ENCODE assay signal across 8 cellular contexts in the genomic region with DNA sequence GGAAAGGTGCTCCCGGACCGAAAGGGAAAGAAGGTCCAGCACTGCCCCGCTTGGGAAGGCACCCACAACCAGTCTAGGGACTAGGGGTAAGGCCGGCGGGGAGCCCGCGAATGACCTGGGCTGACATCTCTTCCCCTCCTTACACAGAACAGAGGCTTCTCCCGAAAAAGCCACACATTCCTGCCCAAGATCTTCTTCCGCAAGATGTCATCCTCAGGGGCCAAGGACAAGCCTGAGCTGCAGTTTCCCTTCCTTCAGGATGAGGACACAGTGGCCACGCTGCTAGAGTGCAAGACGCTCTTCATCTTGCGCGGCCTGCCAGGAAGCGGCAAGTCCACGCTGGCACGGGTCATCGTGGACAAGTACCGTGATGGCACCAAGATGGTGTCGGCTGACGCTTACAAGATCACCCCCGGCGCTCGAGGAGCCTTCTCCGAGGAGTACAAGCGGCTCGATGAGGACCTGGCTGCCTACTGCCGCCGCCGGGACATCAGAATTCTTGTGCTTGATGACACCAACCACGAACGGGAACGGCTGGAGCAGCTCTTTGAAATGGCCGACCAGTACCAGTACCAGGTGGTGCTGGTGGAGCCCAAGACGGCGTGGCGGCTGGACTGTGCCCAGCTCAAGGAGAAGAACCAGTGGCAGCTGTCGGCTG. TPM values are rescaled to one million over a fixed set of nuclear protein-coding genes. Genes with fewer than 3 reads are reported as not detected.
DNase-seq lines count a peak whose midpoint lies in the region; ATAC-seq and TF ChIP-seq lines count a peak whose summit lies in the region.

No MANE protein-coding gene starts in this region.

- peaks cover 47% of the 10 kb centered on the region for H3K79me2 ChIP-seq in neural progenitor cell (ENCODE audit: low read depth)

- H3K9ac ChIP-seq in BLaER1 (peak overlapping the region; percentile 98), neural progenitor cell (no peak overlapping the region)

- H3K4me3 Mint-ChIP-seq in neural progenitor cell, result peak overlapping the region; percentile 84

- H3K27ac Mint-ChIP-seq in neural progenitor cell, result peak overlapping the region; percentile 66

- H3K27ac ChIP-seq in BLaER1, result peak overlapping the region; percentile 97
- no peak overlapping the region for H3K27ac ChIP-seq in ectodermal cell (ENCODE audit: insufficient read depth, low read depth, low read length, poor library complexity, severe bottlenecking)
- peak overlapping the region; percentile 20 for H3K27ac ChIP-seq in neural progenitor cell

- H3K4me1 ChIP-seq in BLaER1 (peaks cover 81% of the 10 kb centered on the region), ectodermal cell (ENCODE audit: control insufficient read depth, insufficient read depth, low read length) (peaks cover 11% of the 10 kb centered on the region), neural progenitor cell (peaks cover 13% of the 10 kb centered on the region)

- H3K4me3 ChIP-seq in BLaER1 (peak overlapping the region; percentile 92), NB4 (ENCODE audit: low read depth, low read length) (peak overlapping the region; percentile 75), ectodermal cell (ENCODE audit: insufficient read depth, low read depth, low read length) (peak overlapping the region; percentile 91), neural progenitor cell (peak overlapping the region; percentile 100)

- H3K9me3 Mint-ChIP-seq in neural progenitor cell, result no peaks in the 10 kb centered on the region

- peaks cover 36% of the 10 kb centered on the region for H3F3A ChIP-seq in neural progenitor cell (ENCODE audit: low read depth)

- H3K36me3 ChIP-seq in BLaER1 (peaks cover 52% of the 10 kb centered on the region), ectodermal cell (ENCODE audit: control insufficient read depth, insufficient read depth, low read length) (peaks cover 29% of the 10 kb centered on the region), neural progenitor cell (no peaks in the 10 kb centered on the region)

- H3K27me3 ChIP-seq in BLaER1 (no peaks in the 10 kb centered on the region; the same call in 1 of the 2 replicates), ectodermal cell (ENCODE audit: control insufficient read depth, insufficient read depth, low read length, poor library complexity, severe bottlenecking) (no peaks in the 10 kb centered on the region), neural progenitor cell (no peaks in the 10 kb centered on the region)

- H3K4me2 ChIP-seq in BLaER1, result peak overlapping the region; percentile 96
- peak overlapping the region; percentile 91 for H3K4me2 ChIP-seq in neural progenitor cell

- no peak for TF ChIP-seq CTCF in NB4 (IDR thresholded peaks at IDR 0.05; ENCODE audit: low read depth, low read length)
- TF ChIP-seq CTCF in neural progenitor cell (IDR thresholded peaks at IDR 0.05), result no peak

- H3K27me3 Mint-ChIP-seq in neural progenitor cell (ENCODE audit: insufficient read depth, low read depth), result peaks cover 10% of the 10 kb centered on the region

- peaks cover 23% of the 10 kb centered on the region for H3K4me1 Mint-ChIP-seq in neural progenitor cell

- H2AFZ ChIP-seq in neural progenitor cell (replicated peaks), result no peak overlapping the region

- no peak for ATAC-seq in HG03432 (IDR thresholded peaks at IDR 0.05; ENCODE audit: unreplicated experiment)
- no peak for ATAC-seq in GM21381 (IDR thresholded peaks at IDR 0.05; ENCODE audit: unreplicated experiment)

- H4K20me1 ChIP-seq in BLaER1 (peaks cover 57% of the 10 kb centered on the region), neural progenitor cell (ENCODE audit: low read depth) (peaks cover 29% of the 10 kb centered on the region)

- WGBS in ectodermal cell, 2 experiments, result 95% methylated on average over 37 of the region's 37 CpGs

- peaks cover 20% of the 10 kb centered on the region for H3K36me3 Mint-ChIP-seq in neural progenitor cell

- DNase-seq in NB4 (ENCODE audit: low read depth), result no peak
- DNase-seq in neural progenitor cell (ENCODE audit: low spot score), result peak; percentile 13
- no peak for DNase-seq in HPDE6-E6E7 (ENCODE audit: extremely low spot score)
- DNase-seq in NCI-H510A treated with DMSO at 0.1 percent for 48 hours (lab: John Stamatoyannopoulos, UW), result no peak

- no peaks in the 10 kb centered on the region for H3K9me3 ChIP-seq in BLaER1
- no peaks in the 10 kb centered on the region for H3K9me3 ChIP-seq in ectodermal cell (ENCODE audit: control insufficient read depth, low read length)
- H3K9me3 ChIP-seq in neural progenitor cell (ENCODE audit: low read depth), result no peaks in the 10 kb centered on the region

- no peak for TF ChIP-seq POLR2A in NB4 (IDR thresholded peaks at IDR 0.05; ENCODE audit: extremely low read depth, insufficient read length)

RNA-seq across cellular contexts. Expression of gene CNP, which starts 1.5 kb away (rescaled TPM):
- 113 TPM for polyA plus RNA-seq in ectodermal cell (2013, experiment 1 of 4)
- polyA plus RNA-seq in ectodermal cell (2013, experiment 2 of 4), result 121 TPM
- 60.9 TPM for polyA plus RNA-seq in ectodermal cell (2013, experiment 3 of 4)
- 69.8 TPM for polyA plus RNA-seq in ectodermal cell (2013, experiment 4 of 4)
- total RNA-seq in neural progenitor cell (ENCODE audit: low replicate concordance), result 38.6 and 70.3 TPM in 2 replicates

RNA-seq across cellular contexts. Expression of gene ODAD4, which starts 37.6 kb away (rescaled TPM):
- polyA plus RNA-seq in ectodermal cell (2013, experiment 1 of 4), result 8.4 TPM
- 7.1 TPM for polyA plus RNA-seq in ectodermal cell (2013, experiment 2 of 4)
- polyA plus RNA-seq in ectodermal cell (2013, experiment 3 of 4), result 4.9 TPM
- polyA plus RNA-seq in ectodermal cell (2013, experiment 4 of 4), result 5.9 TPM
- 4.1 and 4.6 TPM in 2 replicates for total RNA-seq in neural progenitor cell (ENCODE audit: low replicate concordance)

RNA-seq across cellular contexts. Expression of gene DNAJC7, which starts 49.2 kb away (rescaled TPM):
- 113 TPM for polyA plus RNA-seq in ectodermal cell (2013, experiment 1 of 4)
- polyA plus RNA-seq in ectodermal cell (2013, experiment 2 of 4), result 107 TPM
- polyA plus RNA-seq in ectodermal cell (2013, experiment 3 of 4), result 76.6 TPM
- polyA plus RNA-seq in ectodermal cell (2013, experiment 4 of 4), result 94.9 TPM
- total RNA-seq in neural progenitor cell (ENCODE audit: low replicate concordance), result 80.7 and 92.5 TPM in 2 replicates

RNA-seq across cellular contexts. Expression of gene ACLY, which starts 49.3 kb away (rescaled TPM):
- polyA plus RNA-seq in ectodermal cell (2013, experiment 1 of 4), result 247 TPM
- polyA plus RNA-seq in ectodermal cell (2013, experiment 2 of 4), result 243 TPM
- 152 TPM for polyA plus RNA-seq in ectodermal cell (2013, experiment 3 of 4)
- 162 TPM for polyA plus RNA-seq in ectodermal cell (2013, experiment 4 of 4)
- 221 and 273 TPM in 2 replicates for total RNA-seq in neural progenitor cell (ENCODE audit: low replicate concordance)

RNA-seq across cellular contexts. Expression of gene NKIRAS2, which starts 51.8 kb away (rescaled TPM):
- polyA plus RNA-seq in ectodermal cell (2013, experiment 1 of 4), result 51.5 TPM
- polyA plus RNA-seq in ectodermal cell (2013, experiment 2 of 4), result 53.4 TPM
- 44.3 TPM for polyA plus RNA-seq in ectodermal cell (2013, experiment 3 of 4)
- polyA plus RNA-seq in ectodermal cell (2013, experiment 4 of 4), result 50.3 TPM
- 23.7 and 50.1 TPM in 2 replicates for total RNA-seq in neural progenitor cell (ENCODE audit: low replicate concordance)
